Comparison of ENCODE assay signal across 1 cellular context in the genomic region with DNA sequence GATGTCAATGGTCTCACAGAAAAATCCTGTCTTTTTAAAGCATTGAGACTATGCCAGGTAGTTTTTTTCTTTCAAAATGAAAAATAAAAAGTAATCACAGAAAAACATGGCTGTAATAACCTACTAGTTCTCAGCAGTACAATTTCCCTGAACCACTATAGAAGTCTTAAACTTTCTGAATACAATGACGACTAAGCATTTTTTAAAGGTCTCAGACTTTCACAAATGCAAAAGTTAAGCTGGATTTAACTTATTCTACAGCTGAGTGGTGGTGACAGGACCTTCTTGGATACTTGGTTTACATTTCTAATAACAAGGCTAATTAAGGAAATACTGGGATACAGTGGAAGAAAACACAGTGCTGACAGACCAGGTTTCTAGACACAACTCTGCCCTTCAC.
TF ChIP-seq lines count a peak whose summit lies in the region.

No MANE protein-coding gene starts in this region.

TF ChIP-seq in WTC11, 78 proteins besides CTCF, POLR2A, EP300 and RAD21 (continued from another document):
- TF ChIP-seq NFATC4 (CRISPR knock-in tag; IDR thresholded peaks at IDR 0.05) (no peak), ETV6 (CRISPR knock-in tag; IDR thresholded peaks at IDR 0.05) (no peak), CBFB (CRISPR knock-in tag; IDR thresholded peaks at IDR 0.05; ENCODE audit: low read depth) (no peak), ELF4 (CRISPR knock-in tag; IDR thresholded peaks at IDR 0.05; ENCODE audit: low read depth) (no peak), EMX1 (CRISPR knock-in tag; IDR thresholded peaks at IDR 0.05) (no peak)
- TF ChIP-seq, protein P1, sequence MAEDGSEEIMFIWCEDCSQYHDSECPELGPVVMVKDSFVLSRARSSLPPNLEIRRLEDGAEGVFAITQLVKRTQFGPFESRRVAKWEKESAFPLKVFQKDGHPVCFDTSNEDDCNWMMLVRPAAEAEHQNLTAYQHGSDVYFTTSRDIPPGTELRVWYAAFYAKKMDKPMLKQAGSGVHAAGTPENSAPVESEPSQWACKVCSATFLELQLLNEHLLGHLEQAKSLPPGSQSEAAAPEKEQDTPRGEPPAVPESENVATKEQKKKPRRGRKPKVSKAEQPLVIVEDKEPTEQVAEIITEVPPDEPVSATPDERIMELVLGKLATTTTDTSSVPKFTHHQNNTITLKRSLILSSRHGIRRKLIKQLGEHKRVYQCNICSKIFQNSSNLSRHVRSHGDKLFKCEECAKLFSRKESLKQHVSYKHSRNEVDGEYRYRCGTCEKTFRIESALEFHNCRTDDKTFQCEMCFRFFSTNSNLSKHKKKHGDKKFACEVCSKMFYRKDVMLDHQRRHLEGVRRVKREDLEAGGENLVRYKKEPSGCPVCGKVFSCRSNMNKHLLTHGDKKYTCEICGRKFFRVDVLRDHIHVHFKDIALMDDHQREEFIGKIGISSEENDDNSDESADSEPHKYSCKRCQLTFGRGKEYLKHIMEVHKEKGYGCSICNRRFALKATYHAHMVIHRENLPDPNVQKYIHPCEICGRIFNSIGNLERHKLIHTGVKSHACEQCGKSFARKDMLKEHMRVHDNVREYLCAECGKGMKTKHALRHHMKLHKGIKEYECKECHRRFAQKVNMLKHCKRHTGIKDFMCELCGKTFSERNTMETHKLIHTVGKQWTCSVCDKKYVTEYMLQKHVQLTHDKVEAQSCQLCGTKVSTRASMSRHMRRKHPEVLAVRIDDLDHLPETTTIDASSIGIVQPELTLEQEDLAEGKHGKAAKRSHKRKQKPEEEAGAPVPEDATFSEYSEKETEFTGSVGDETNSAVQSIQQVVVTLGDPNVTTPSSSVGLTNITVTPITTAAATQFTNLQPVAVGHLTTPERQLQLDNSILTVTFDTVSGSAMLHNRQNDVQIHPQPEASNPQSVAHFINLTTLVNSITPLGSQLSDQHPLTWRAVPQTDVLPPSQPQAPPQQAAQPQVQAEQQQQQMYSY (CRISPR knock-in tag; IDR thresholded peaks at IDR 0.05), result no peak
- TF ChIP-seq, protein P2, sequence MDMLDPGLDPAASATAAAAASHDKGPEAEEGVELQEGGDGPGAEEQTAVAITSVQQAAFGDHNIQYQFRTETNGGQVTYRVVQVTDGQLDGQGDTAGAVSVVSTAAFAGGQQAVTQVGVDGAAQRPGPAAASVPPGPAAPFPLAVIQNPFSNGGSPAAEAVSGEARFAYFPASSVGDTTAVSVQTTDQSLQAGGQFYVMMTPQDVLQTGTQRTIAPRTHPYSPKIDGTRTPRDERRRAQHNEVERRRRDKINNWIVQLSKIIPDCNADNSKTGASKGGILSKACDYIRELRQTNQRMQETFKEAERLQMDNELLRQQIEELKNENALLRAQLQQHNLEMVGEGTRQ (CRISPR knock-in tag; IDR thresholded peaks at IDR 0.05), result no peak
- TF ChIP-seq, protein P3, sequence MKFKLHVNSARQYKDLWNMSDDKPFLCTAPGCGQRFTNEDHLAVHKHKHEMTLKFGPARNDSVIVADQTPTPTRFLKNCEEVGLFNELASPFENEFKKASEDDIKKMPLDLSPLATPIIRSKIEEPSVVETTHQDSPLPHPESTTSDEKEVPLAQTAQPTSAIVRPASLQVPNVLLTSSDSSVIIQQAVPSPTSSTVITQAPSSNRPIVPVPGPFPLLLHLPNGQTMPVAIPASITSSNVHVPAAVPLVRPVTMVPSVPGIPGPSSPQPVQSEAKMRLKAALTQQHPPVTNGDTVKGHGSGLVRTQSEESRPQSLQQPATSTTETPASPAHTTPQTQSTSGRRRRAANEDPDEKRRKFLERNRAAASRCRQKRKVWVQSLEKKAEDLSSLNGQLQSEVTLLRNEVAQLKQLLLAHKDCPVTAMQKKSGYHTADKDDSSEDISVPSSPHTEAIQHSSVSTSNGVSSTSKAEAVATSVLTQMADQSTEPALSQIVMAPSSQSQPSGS (CRISPR knock-in tag; IDR thresholded peaks at IDR 0.05; ENCODE audit: borderline replicate concordance, low read depth), result no peak
